In the genomic region with DNA sequence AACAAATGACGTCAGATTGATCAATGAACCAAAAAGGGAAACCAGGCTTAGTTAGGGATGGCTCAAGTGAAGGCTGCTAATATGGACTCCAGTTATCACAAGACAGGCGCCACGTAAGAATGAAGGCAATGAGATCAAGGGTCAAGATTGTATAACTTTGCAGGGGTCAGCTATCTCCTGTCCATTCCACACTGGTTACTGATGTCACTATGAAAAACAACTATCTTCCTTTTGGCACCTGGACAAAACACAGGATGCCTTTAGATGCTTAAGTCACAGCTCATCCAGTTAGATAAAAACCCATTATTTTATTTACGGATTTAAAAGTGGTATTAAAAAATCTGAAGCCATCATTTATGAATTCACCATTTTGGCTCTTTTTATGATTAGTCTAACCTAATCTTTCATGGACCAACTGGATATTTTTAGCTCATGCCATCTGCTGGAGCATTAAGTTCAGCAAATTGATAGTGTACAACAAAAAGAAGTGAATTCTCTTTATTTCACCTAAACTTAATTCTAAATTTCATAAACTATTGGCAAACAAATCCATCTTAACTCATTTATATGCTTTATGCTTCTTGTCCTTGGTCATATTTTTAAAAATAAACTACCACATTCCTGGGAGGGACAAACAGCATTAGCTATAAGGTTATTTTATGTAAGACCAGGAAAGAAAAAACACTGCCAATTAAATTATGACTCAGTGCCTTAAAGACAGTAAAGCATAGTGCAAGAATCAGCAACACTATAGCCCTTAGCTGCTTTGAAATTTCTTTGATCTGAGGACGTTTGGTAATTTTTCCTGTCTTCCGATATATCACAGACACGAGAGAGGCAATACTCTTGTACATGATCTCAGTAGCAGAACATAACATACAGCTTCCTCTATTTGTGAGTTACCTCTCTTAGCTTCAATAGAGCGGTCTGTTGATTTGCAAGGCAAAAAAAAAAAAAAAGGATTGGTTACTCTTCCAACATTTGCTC, we compare ENCODE assay signal across 9 cellular contexts. TPM values are rescaled to one million over a fixed set of nuclear protein-coding genes. Genes with fewer than 3 reads are reported as not detected.
DNase-seq lines count a peak whose midpoint lies in the region; ATAC-seq and TF ChIP-seq lines count a peak whose summit lies in the region.
"Had no signal": no experiment of that assay in that cellular context is flagged by ENCODE, and none has a peak within 500 bp of the region (broad histone marks: within the 10 kb centered on the region; RNA-seq: fewer than 3 reads in every experiment).

No MANE protein-coding gene starts in this region.

- CTCF ChIA-PET in activated naive CD4-positive, alpha-beta T cell treated with anti-CD3 and anti-CD28 coated beads, Interleukin-2, amount 10 ng/mL, durations not matched to agents 7 days and 5 days (lab: Charles Lee), result interaction anchor here (1.4 to 1.7 kb wide), 2 partner anchors 27 to 70 kb away, joined by 3 to 4 read pairs; a partner anchor contains a TSS
- CTCF ChIA-PET in RWPE1 (lab: Yijun Ruan, JAX), result interaction anchor here (0.6 to 0.7 kb wide), 3 partner anchors 9 to 795 kb away, joined by 3 to 7 read pairs (median 3); no protein-coding TSS in a partner anchor

- H3K4me3 Mint-ChIP-seq in activated naive CD4-positive, alpha-beta T cell treated with anti-CD3 and anti-CD28 coated beads, Interleukin-2, amount 10 ng/mL, durations not matched to agents 7 days and 5 days, result no peak overlapping the region
- no peak overlapping the region for H3K4me3 Mint-ChIP-seq in stimulated activated memory B cell treated with anti-CD40 and anti-IgM and Interleukin-4, amounts not matched to agents 10 μg/mL and 1 μg/mL and 100 μg/mL, for 72 hours

- H3K36me3 Mint-ChIP-seq in activated naive CD4-positive, alpha-beta T cell treated with anti-CD3 and anti-CD28 coated beads, Interleukin-2, amount 10 ng/mL, durations not matched to agents 7 days and 5 days, result peaks cover 42% of the 10 kb centered on the region
- H3K36me3 Mint-ChIP-seq in stimulated activated memory B cell treated with anti-CD40 and anti-IgM and Interleukin-4, amounts not matched to agents 10 μg/mL and 1 μg/mL and 100 μg/mL, for 72 hours, result peaks cover 34% of the 10 kb centered on the region

- POLR2A ChIA-PET in RWPE1 (lab: Yijun Ruan, JAX; ENCODE audit: low non-redundant PET), result no interaction called here

- H3K4me1 Mint-ChIP-seq in activated naive CD4-positive, alpha-beta T cell treated with anti-CD3 and anti-CD28 coated beads, Interleukin-2, amount 10 ng/mL, durations not matched to agents 7 days and 5 days, result peaks cover 41% of the 10 kb centered on the region
- peaks cover 39% of the 10 kb centered on the region for H3K4me1 Mint-ChIP-seq in stimulated activated memory B cell treated with anti-CD40 and anti-IgM and Interleukin-4, amounts not matched to agents 10 μg/mL and 1 μg/mL and 100 μg/mL, for 72 hours

- no peak for DNase-seq in activated naive CD4-positive, alpha-beta T cell treated with anti-CD3 and anti-CD28 coated beads, Interleukin-2, amount 10 ng/mL, durations not matched to agents 7 days and 5 days
- DNase-seq in activated naive CD4-positive, alpha-beta T cell treated with anti-CD3 and anti-CD28 coated beads, Interleukin-2, amount 50 U/mL, for 16 hours, result no peak
- DNase-seq in RWPE1 (ENCODE audit: low spot score) (peak; percentile 8), epithelial cell of proximal tubule (ENCODE audit: low read depth) (peak; percentile 16), pons (ENCODE audit: low spot score) (no peak)
- DNase-seq in NK-92 treated with Interleukin-12 subunit alpha and Interleukin-12 subunit beta, amount 100 ng/mL, for 24 hours (lab: John Stamatoyannopoulos, UW), result no peak
- DNase-seq in stimulated activated CD8-positive, alpha-beta memory T cell treated with anti-CD3 and anti-CD28 coated beads, Interleukin-4, amount 100 ng/mL, for 48 hours, result no peak
- DNase-seq: amygdala had no signal

- TF ChIP-seq CTCF in RWPE1 (conservative IDR thresholded peaks at IDR 0.05; ENCODE audit: low read depth), result no peak
- no peak for TF ChIP-seq CTCF in epithelial cell of proximal tubule (conservative IDR thresholded peaks at IDR 0.05; ENCODE audit: low read depth, low read length)

- H3K27ac Mint-ChIP-seq in activated naive CD4-positive, alpha-beta T cell treated with anti-CD3 and anti-CD28 coated beads, Interleukin-2, amount 10 ng/mL, durations not matched to agents 7 days and 5 days, result peak overlapping the region; percentile 31
- H3K27ac Mint-ChIP-seq in stimulated activated memory B cell treated with anti-CD40 and anti-IgM and Interleukin-4, amounts not matched to agents 10 μg/mL and 1 μg/mL and 100 μg/mL, for 72 hours, result no peak overlapping the region

- H3K27me3 Mint-ChIP-seq in activated naive CD4-positive, alpha-beta T cell treated with anti-CD3 and anti-CD28 coated beads, Interleukin-2, amount 10 ng/mL, durations not matched to agents 7 days and 5 days, result no peaks in the 10 kb centered on the region
- H3K27me3 Mint-ChIP-seq in stimulated activated memory B cell treated with anti-CD40 and anti-IgM and Interleukin-4, amounts not matched to agents 10 μg/mL and 1 μg/mL and 100 μg/mL, for 72 hours, result no peaks in the 10 kb centered on the region

- H3K9me3 Mint-ChIP-seq in activated naive CD4-positive, alpha-beta T cell treated with anti-CD3 and anti-CD28 coated beads, Interleukin-2, amount 10 ng/mL, durations not matched to agents 7 days and 5 days, result peaks cover 4% of the 10 kb centered on the region
- no peaks in the 10 kb centered on the region for H3K9me3 Mint-ChIP-seq in stimulated activated memory B cell treated with anti-CD40 and anti-IgM and Interleukin-4, amounts not matched to agents 10 μg/mL and 1 μg/mL and 100 μg/mL, for 72 hours

- peak; percentile 50 for ATAC-seq in stimulated activated memory B cell treated with anti-CD40 and anti-IgM and Interleukin-4, amounts not matched to agents 10 μg/mL and 1 μg/mL and 100 μg/mL, for 72 hours

- H3K4me3 ChIP-seq in epithelial cell of proximal tubule (ENCODE audit: low read depth, low read length), result no peak overlapping the region

- no peak overlapping the region for H3K27ac ChIP-seq in RWPE1

RNA-seq across cellular contexts. Expression of a gene that starts 27.0 kb away (rescaled TPM):
- total RNA-seq in epithelial cell of proximal tubule, result 135 and 163 TPM in 2 replicates

Comparison
In these comparisons a context has a peak if more than half of its experiments do, and no peak if none do; other contexts are left out.
1. DNase-seq: peak in RWPE1 (single experiment) and epithelial cell of proximal tubule (single experiment); none in activated naive CD4-positive, alpha-beta T cell treated with anti-CD3 and anti-CD28 coated beads, Interleukin-2, amount 10 ng/mL, durations not matched to agents 7 days and 5 days (single experiment), activated naive CD4-positive, alpha-beta T cell treated with anti-CD3 and anti-CD28 coated beads, Interleukin-2, amount 50 U/mL, for 16 hours (single experiment), NK-92 treated with Interleukin-12 subunit alpha and Interleukin-12 subunit beta, amount 100 ng/mL, for 24 hours (single experiment), stimulated activated CD8-positive, alpha-beta memory T cell treated with anti-CD3 and anti-CD28 coated beads, Interleukin-4, amount 100 ng/mL, for 48 hours (single experiment) and pons (single experiment).